Comparison of ENCODE assay signal across 23 cellular contexts in genomic region chr5:132734687-132735086, GRCh38. TPM values are rescaled to one million over a fixed set of nuclear protein-coding genes. Genes with fewer than 3 reads are reported as not detected.
"Had no signal": no experiment of that assay in that cellular context is flagged by ENCODE, and none has a peak within 500 bp of the region (broad histone marks: within the 10 kb centered on the region; RNA-seq: fewer than 3 reads in every experiment).

No MANE protein-coding gene starts in this region.

- FAIRE-seq: K562 had no signal

- H3K4me2 ChIP-seq: PC-9 had no signal

- H3K27me3 ChIP-seq: adrenal gland, body of pancreas had no signal

- ATAC-seq: activated CD8-positive, alpha-beta T cell treated with anti-CD3 and anti-CD28 coated beads for 36 hours; activated T-cell treated with anti-CD3 and anti-CD28 coated beads, Interleukin-2, amount 50 U/mL, for 72 hours; body of pancreas; K562; T-helper 17 cell had no signal

- DNase-seq: activated CD4-positive, alpha-beta T cell treated with anti-CD3 and anti-CD28 coated beads, Interleukin-2, amount 50 U/mL, for 1 hour; activated CD4-positive, CD25-positive, alpha-beta regulatory T cell; activated CD8-positive, alpha-beta memory T cell treated with anti-CD3 and anti-CD28 coated beads, Interleukin-2, amount 50 U/mL, for 4 hours; activated CD8-positive, alpha-beta T cell treated with anti-CD3 and anti-CD28 coated beads for 36 hours; activated naive CD4-positive, alpha-beta T cell treated with anti-CD3 and anti-CD28 coated beads, Interleukin-2, amount 50 U/mL, for 16 hours; activated naive CD8-positive, alpha-beta T cell treated with anti-CD3 and anti-CD28 coated beads, Interleukin-2, amount 10 ng/mL, durations not matched to agents 7 days and 5 days; activated T-cell treated with anti-CD3 and anti-CD28 coated beads, Interleukin-2, amount 50 U/mL, for 72 hours; adrenal gland; anterior cingulate cortex; body of pancreas; Karpas-422; MM.1S; NCI-H1105 treated with DMSO at 0.1 percent for 48 hours; NCI-H1436 treated with DMSO at 0.1 percent for 48 hours; NCI-H187; NCI-H2081; NCI-H510A treated with DMSO at 0.1 percent for 48 hours; PC-9; SIG-M5; T-helper 17 cell had no signal

- H3K9me3 ChIP-seq: adrenal gland, body of pancreas had no signal

- H2AFZ ChIP-seq: PC-9 had no signal

- H3K27me3 Mint-ChIP-seq: activated CD8-positive, alpha-beta T cell treated with anti-CD3 and anti-CD28 coated beads for 36 hours; activated naive CD8-positive, alpha-beta T cell treated with anti-CD3 and anti-CD28 coated beads, Interleukin-2, amount 10 ng/mL, durations not matched to agents 7 days and 5 days; T-helper 17 cell had no signal

- H3K27ac Mint-ChIP-seq: activated CD8-positive, alpha-beta T cell treated with anti-CD3 and anti-CD28 coated beads for 36 hours; activated naive CD8-positive, alpha-beta T cell treated with anti-CD3 and anti-CD28 coated beads, Interleukin-2, amount 10 ng/mL, durations not matched to agents 7 days and 5 days; activated T-cell treated with anti-CD3 and anti-CD28 coated beads, Interleukin-2, amount 50 U/mL, for 72 hours; T-helper 17 cell had no signal

- H3K4me3 ChIP-seq: adrenal gland, body of pancreas, K562, PC-9 had no signal

- H3K36me3 ChIP-seq: adrenal gland had no signal

- H3K9me3 Mint-ChIP-seq: activated CD8-positive, alpha-beta T cell treated with anti-CD3 and anti-CD28 coated beads for 36 hours; activated naive CD8-positive, alpha-beta T cell treated with anti-CD3 and anti-CD28 coated beads, Interleukin-2, amount 10 ng/mL, durations not matched to agents 7 days and 5 days; activated T-cell treated with anti-CD3 and anti-CD28 coated beads, Interleukin-2, amount 50 U/mL, for 72 hours had no signal

- H3K27ac ChIP-seq: body of pancreas, PC-9, VCaP had no signal

RNA-seq across cellular contexts. Expression of gene CCNI2, which starts 12.5 kb away (rescaled TPM):
- total RNA-seq: RPMI7951 had no signal
